9 cellular contexts compared by ENCODE assay signal in genomic region chr2:40451926-40452605, GRCh38. TPM values are rescaled to one million over a fixed set of nuclear protein-coding genes. Genes with fewer than 3 reads are reported as not detected.
DNase-seq lines count a peak whose midpoint lies in the region; ATAC-seq and TF ChIP-seq lines count a peak whose summit lies in the region.
"Had no signal": no experiment of that assay in that cellular context is flagged by ENCODE, and none has a peak within 500 bp of the region (broad histone marks: within the 10 kb centered on the region; RNA-seq: fewer than 3 reads in every experiment).

Gene SLC8A1, minus strand, starts transcription at chr2:40452090.

- no peak within 1 kb of the TSS for H2BK120ac ChIP-seq in neuronal stem cell (ENCODE audit: low read depth, low read length)

- H3K79me1 ChIP-seq in neuronal stem cell (ENCODE audit: low read depth, low read length), result no peaks in the 10 kb centered on the region

- H3K27me3 ChIP-seq in HUES48 (ENCODE audit: control insufficient read depth, insufficient read depth, low read length), result peaks cover 48% of the 10 kb centered on the region
- H3K27me3 ChIP-seq in gastroesophageal sphincter, result no peaks in the 10 kb centered on the region
- peaks cover 2 to 15% (median 13%) of the 10 kb centered on the region in 3 experiments for H3K27me3 ChIP-seq in neuronal stem cell (ENCODE audit: control insufficient read depth in 3 of 3, insufficient read depth in 3 of 3, low read depth in 1 of 3, low read length in 3 of 3)

- H3K9ac ChIP-seq in HUES48 (ENCODE audit: low read depth, low read length) (no peak within 1 kb of the TSS), neuronal stem cell (ENCODE audit: low read depth, low read length, poor library complexity) (peak within 1 kb of the TSS; percentile 82)

- POLR2A ChIA-PET in activated B cell treated with CpG ODN at 0.5 μM for 24 hours (lab: Charles Lee), result no interaction called here

- no peak within 1 kb of the TSS for H2AK5ac ChIP-seq in neuronal stem cell (ENCODE audit: low read depth, low read length)

- peak within 1 kb of the TSS; percentile 89 for H3K4me2 ChIP-seq in neuronal stem cell (ENCODE audit: insufficient read depth, low read length, poor library complexity, severe bottlenecking)

- no peaks in the 10 kb centered on the region for H3K9me3 Mint-ChIP-seq in activated B cell treated with CpG ODN at 0.5 μM for 24 hours

- ATAC-seq in activated B cell treated with CpG ODN at 0.5 μM for 24 hours (ENCODE audit: low read depth), result no peak
- peak; percentile 66 for ATAC-seq in gastroesophageal sphincter
- no peak for ATAC-seq in HG03442 (IDR thresholded peaks at IDR 0.05; ENCODE audit: unreplicated experiment)

- H3K14ac ChIP-seq in neuronal stem cell (ENCODE audit: low read length), result no peak within 1 kb of the TSS

- peak in 1 of 2 donors; percentile 51 for TF ChIP-seq POLR2A in gastroesophageal sphincter (IDR thresholded peaks at IDR 0.05)

- H3K36me3 ChIP-seq in HUES48 (ENCODE audit: control insufficient read depth, insufficient read depth, low read length), result no peaks in the 10 kb centered on the region
- H3K36me3 ChIP-seq in gastroesophageal sphincter, result no peaks in the 10 kb centered on the region
- H3K36me3 ChIP-seq in neuronal stem cell (replicated peaks in 1 of 2; ENCODE audit: control insufficient read depth in 2 of 2, insufficient read depth in 2 of 2, low read length in 2 of 2), result no peaks in the 10 kb centered on the region

- DNase-seq in DMS79 treated with DMSO at 0.1 percent for 48 hours (lab: John Stamatoyannopoulos, UW) (peak; percentile 44), DMS79 (lab: John Stamatoyannopoulos, UW) (no peak), activated B cell treated with CpG ODN at 0.5 μM for 24 hours (no peak), neuronal stem cell (ENCODE audit: low spot score) (peak; percentile 51), activated gamma-delta T cell treated with Interleukin-2 at 50 U/mL for 16 hours (no peak)

- H3K4me1 ChIP-seq in HUES48 (ENCODE audit: control insufficient read depth, insufficient read depth, low read length) (peaks cover 25% of the 10 kb centered on the region), gastroesophageal sphincter (peaks cover 0 to 35% (median 3%) of the 10 kb centered on the region in 3 donors), neuronal stem cell (ENCODE audit: control insufficient read depth in 2 of 2, insufficient read depth in 1 of 2, low read depth in 1 of 2, low read length in 2 of 2) (peaks cover 9 to 14% of the 10 kb centered on the region in 2 donors)

- H2AFZ ChIP-seq in neuronal stem cell (ENCODE audit: low read length), result peak within 1 kb of the TSS; percentile 98

- no peak within 1 kb of the TSS for H4K8ac ChIP-seq in neuronal stem cell (ENCODE audit: low read depth, low read length)

- no peak within 1 kb of the TSS for H2BK12ac ChIP-seq in neuronal stem cell (ENCODE audit: low read length)

- H3K23ac ChIP-seq in neuronal stem cell (ENCODE audit: low read depth, low read length, poor library complexity), result no peak within 1 kb of the TSS

- H3K18ac ChIP-seq in neuronal stem cell (ENCODE audit: low read length), result peak within 1 kb of the TSS; percentile 78

- no peak within 1 kb of the TSS for H3K4ac ChIP-seq in neuronal stem cell (ENCODE audit: low read length)

- H3K36me3 Mint-ChIP-seq in activated B cell treated with CpG ODN at 0.5 μM for 24 hours (ENCODE audit: low read depth), result no peaks in the 10 kb centered on the region

- no peak within 1 kb of the TSS for H2BK15ac ChIP-seq in neuronal stem cell (ENCODE audit: low read length)

- no peak for TF ChIP-seq CTCF in activated B cell treated with CpG ODN at 0.5 μM for 24 hours (IDR thresholded peaks at IDR 0.05)
- TF ChIP-seq CTCF in gastroesophageal sphincter (IDR thresholded peaks at IDR 0.05), result no peak

- H3K27ac ChIP-seq in HUES48 (ENCODE audit: low read depth, low read length) (no peak within 1 kb of the TSS), gastroesophageal sphincter (peak within 1 kb of the TSS; percentile 76 to 92 (median 90)), neuronal stem cell (replicated peaks; ENCODE audit: low read length) (no peak within 1 kb of the TSS)
- H3K27ac ChIP-seq: 22Rv1 had no signal

- TF ChIP-seq EP300 in gastroesophageal sphincter (IDR thresholded peaks at IDR 0.05), result no peak

- no peak within 1 kb of the TSS for H4K91ac ChIP-seq in neuronal stem cell (ENCODE audit: low read depth, low read length, poor library complexity)

- intact Hi-C loops in activated B cell treated with CpG ODN at 0.5 μM for 24 hours (cut with micrococcal nuclease), result no loop called here

- CTCF ChIA-PET in activated B cell treated with CpG ODN at 0.5 μM for 24 hours (lab: Charles Lee), result no interaction called here

- H3K4me3 ChIP-seq in HUES48 (ENCODE audit: low read depth, low read length) (peak within 1 kb of the TSS; percentile 81), gastroesophageal sphincter (peak within 1 kb of the TSS; percentile 38 to 71), neuronal stem cell (ENCODE audit: low read length in 2 of 2) (peak within 1 kb of the TSS; percentile 52 to 81)

- peak within 1 kb of the TSS; percentile 73 for H3K4me3 Mint-ChIP-seq in activated B cell treated with CpG ODN at 0.5 μM for 24 hours

- H3K27ac Mint-ChIP-seq in activated B cell treated with CpG ODN at 0.5 μM for 24 hours, result no peak within 1 kb of the TSS

- WGBS in gastroesophageal sphincter (ENCODE audit: low coverage in 1 of 2), 2 donors, result 0 to 2% methylated on average over 1 to 19 of the region's 82 CpGs
- no CpG with 5 or more reads among the region's 82 CpGs for WGBS in neuronal stem cell (ENCODE audit: extremely low coverage in 2 of 2, insufficient read length in 2 of 2, insufficient replicate concordance in 1 of 2), 2 donors

- no peaks in the 10 kb centered on the region for H3K9me3 ChIP-seq in HUES48 (ENCODE audit: control insufficient read depth, insufficient read depth, low read length)
- no peaks in the 10 kb centered on the region for H3K9me3 ChIP-seq in gastroesophageal sphincter
- peaks cover 0 to 2% of the 10 kb centered on the region in 2 donors for H3K9me3 ChIP-seq in neuronal stem cell (replicated peaks in 1 of 2; ENCODE audit: control insufficient read depth in 2 of 2, insufficient read depth in 1 of 2, low read depth in 1 of 2, low read length in 2 of 2)

- H2BK5ac ChIP-seq in neuronal stem cell (ENCODE audit: low read length), result no peak within 1 kb of the TSS

- H3K27me3 Mint-ChIP-seq in activated B cell treated with CpG ODN at 0.5 μM for 24 hours, result peaks cover 18% of the 10 kb centered on the region

- peaks cover 25% of the 10 kb centered on the region for H3K4me1 Mint-ChIP-seq in activated B cell treated with CpG ODN at 0.5 μM for 24 hours

RNA-seq across cellular contexts. Expression of gene SLC8A1, which starts in this region (rescaled TPM):
- total RNA-seq in activated B cell treated with CpG ODN at 0.5 μM for 24 hours, result 0.04 TPM in 1 of 2 replicates, not detected in the other
- 100 to 1,000 TPM in 3 of 4 donors, 10 to 100 TPM in 1; 76.3 to 168 (median 146) TPM for total RNA-seq in gastroesophageal sphincter
- polyA plus RNA-seq in neuronal stem cell (2013, experiment 1 of 2), result 1.4 TPM
- 1.2 TPM for polyA plus RNA-seq in neuronal stem cell (2013, experiment 2 of 2)

Comparison
In these comparisons a context has a peak if more than half of its experiments do, and no peak if none do; other contexts are left out.
1. RNA of gene SLC8A1 (total RNA-seq): 76.3 to 168 TPM in gastroesophageal sphincter; 0.04 TPM in activated B cell treated with CpG ODN at 0.5 μM for 24 hours; every median in the first group is over 10 times any median in the second.
2. DNase-seq: peak in DMS79 treated with DMSO at 0.1 percent for 48 hours (single experiment) and neuronal stem cell (single experiment); none in DMS79 (single experiment), activated B cell treated with CpG ODN at 0.5 μM for 24 hours (single experiment) and activated gamma-delta T cell treated with Interleukin-2 at 50 U/mL for 16 hours (single experiment).
3. H3K27ac ChIP-seq: peak in gastroesophageal sphincter (4 of 4); none in HUES48 (single experiment) and neuronal stem cell (single experiment).
4. Peak in every context shown above with its lines, with median percentiles within 50 percentile points of each other: H3K4me3 ChIP-seq.